23 cellular contexts compared by ENCODE assay signal in genomic region chr16:71727545-71728324, GRCh38. TPM values are rescaled to one million over a fixed set of nuclear protein-coding genes. Genes with fewer than 3 reads are reported as not detected.
DNase-seq lines count a peak whose midpoint lies in the region; ATAC-seq and TF ChIP-seq lines count a peak whose summit lies in the region.
"Had no signal": no experiment of that assay in that cellular context is flagged by ENCODE, and none has a peak within 500 bp of the region (broad histone marks: within the 10 kb centered on the region; RNA-seq: fewer than 3 reads in every experiment).

No MANE protein-coding gene starts in this region.

- H3K9me3 ChIP-seq in tibial artery, result no peaks in the 10 kb centered on the region
- H3K9me3 ChIP-seq: adrenal gland, SK-N-SH, tibial nerve had no signal

- CTCF ChIA-PET in T-cell (lab: Charles Lee), result no interaction called here

- peak in 68 of 76 experiments; percentile 11 to 91 (median 60) for DNase-seq in HUDEP-2 (lab: John Stamatoyannopoulos, UW; ENCODE audit: unreplicated experiment in 76 of 76)
- no peak for DNase-seq in T-cell
- no peak for DNase-seq in left colon
- no peak for DNase-seq in tibial artery
- DNase-seq in NCI-H1105 treated with DMSO at 0.1 percent for 48 hours (lab: John Stamatoyannopoulos, UW), result no peak
- no peak for DNase-seq in stimulated activated CD8-positive, alpha-beta memory T cell treated with anti-CD3 and anti-CD28 coated beads, Interleukin-4, amount 100 ng/mL, for 48 hours
- no peak for DNase-seq in natural killer cell
- DNase-seq: activated effector memory CD4-positive, alpha-beta T cell treated with anti-CD3 and anti-CD28 coated beads, Interleukin-2, amount 50 U/mL, for 16 hours; adrenal gland; AML-193; Calu3; EL; GOT3; hypothalamus; Kasumi-1; mammary epithelial cell; NCI-H1436 treated with DMSO at 0.1 percent for 48 hours; NCI-H748 treated with DMSO at 0.1 percent for 48 hours; SK-N-SH; T-helper 9 cell had no signal

- H3K36me3 ChIP-seq in tibial artery, result peaks cover 7 to 28% (median 15%) of the 10 kb centered on the region in 3 donors

- H3K4me3 ChIP-seq in tibial artery, result no peak overlapping the region
- H3K4me3 ChIP-seq: adrenal gland, tibial nerve had no signal

- H3K27ac Mint-ChIP-seq in T-cell (peak overlapping the region; percentile 6 to 16), natural killer cell (no peak overlapping the region)
- H3K27ac Mint-ChIP-seq: progenitor cell of endocrine pancreas had no signal

- H3K27me3 Mint-ChIP-seq in T-cell (no peaks in the 10 kb centered on the region), natural killer cell (ENCODE audit: low read depth in 2 of 2) (no peaks in the 10 kb centered on the region)

- intact Hi-C loops in left colon (cut with DNase I, micrococcal nuclease), result no loop called here
- intact Hi-C loops in tibial artery (cut with DNase I; ENCODE audit: low total_unique reads), result loop anchor here (5.0 to 10.0 kb wide), 2 partner anchors 87 to 155 kb away; partner anchors contain the start of gene ZNF821
- intact Hi-C loops in natural killer cell (cut with micrococcal nuclease), result no loop called here

- ATAC-seq in T-cell (replicated peaks in 1 of 4) (no peak), left colon (peak; percentile 9), natural killer cell (no peak)

- H3K4me3 Mint-ChIP-seq in T-cell (no peak overlapping the region), natural killer cell (no peak overlapping the region)

- peak overlapping the region; percentile 49 to 59 for H3K27ac ChIP-seq in tibial artery

- H3K36me3 Mint-ChIP-seq in T-cell (peaks cover 20% of the 10 kb centered on the region), natural killer cell (peaks cover 14% of the 10 kb centered on the region)

- no peaks in the 10 kb centered on the region for H3K27me3 ChIP-seq in tibial artery
- H3K27me3 ChIP-seq: adrenal gland, tibial nerve had no signal

- H3K9me3 Mint-ChIP-seq in T-cell (no peaks in the 10 kb centered on the region), natural killer cell (no peaks in the 10 kb centered on the region)
- H3K9me3 Mint-ChIP-seq: nephron had no signal

- peaks cover 0 to 27% (median 10%) of the 10 kb centered on the region in 4 donors for H3K4me1 ChIP-seq in tibial artery

- H3K4me1 Mint-ChIP-seq in T-cell (peaks cover 8 to 12% (median 10%) of the 10 kb centered on the region in 3 donors), natural killer cell (peaks cover 10 to 21% of the 10 kb centered on the region in 2 donors)

- POLR2A ChIA-PET in T-cell (lab: Charles Lee), result interaction anchor here in 1 of 2 donors (0.7 kb wide), 1 partner anchor 236 kb away, joined by 3 read pairs; no protein-coding TSS in a partner anchor

- no peak for TF ChIP-seq CTCF in tibial artery (IDR thresholded peaks at IDR 0.05)
- TF ChIP-seq CTCF in natural killer cell (IDR thresholded peaks at IDR 0.05), result no peak

RNA-seq across cellular contexts. Expression of gene PHLPP2, which starts 3.2 kb away (rescaled TPM):
- total RNA-seq in T-cell, result 1 to 10 TPM; 7.6 to 9.9 (median 9.3) TPM
- 10 to 100 TPM; 40.1 to 78.5 TPM for total RNA-seq in left colon
- 1 to 10 TPM; 6.4 to 9.8 (median 9.2) TPM for total RNA-seq in natural killer cell

Comparison
In these comparisons a context has a peak if more than half of its experiments do, and no peak if none do; other contexts are left out.
1. DNase-seq: peak in HUDEP-2 (68 of 76); none in T-cell (0 of 34), left colon (0 of 2), tibial artery (0 of 2), NCI-H1105 treated with DMSO at 0.1 percent for 48 hours (single experiment), stimulated activated CD8-positive, alpha-beta memory T cell treated with anti-CD3 and anti-CD28 coated beads, Interleukin-4, amount 100 ng/mL, for 48 hours (single experiment) and natural killer cell (single experiment).
2. H3K27ac Mint-ChIP-seq: peak in T-cell (2 of 2); none in natural killer cell (0 of 2).